Comparison of ENCODE assay signal across 26 cellular contexts in genomic region chr6:111297776-111298175, GRCh38.
"Had no signal": no experiment of that assay in that cellular context is flagged by ENCODE, and none has a peak within 500 bp of the region (broad histone marks: within the 10 kb centered on the region; RNA-seq: fewer than 3 reads in every experiment).

No MANE protein-coding gene starts in this region.

- H3K27me3 ChIP-seq: esophagus muscularis mucosa, heart right ventricle, left lung had no signal

- DNase-seq: activated CD4-positive, alpha-beta T cell treated with anti-CD3 and anti-CD28 coated beads for 4 hours; activated CD4-positive, alpha-beta T cell treated with anti-CD3 and anti-CD28 coated beads, Interleukin-2, amount 50 U/mL, for 4 hours; activated CD4-positive, CD25-positive, alpha-beta regulatory T cell; activated CD8-positive, alpha-beta memory T cell treated with anti-CD3 and anti-CD28 coated beads for 24 hours; activated gamma-delta T cell; activated naive CD4-positive, alpha-beta T cell treated with anti-CD3 and anti-CD28 coated beads, Interleukin-2, amount 10 ng/mL, durations not matched to agents 7 days and 5 days; activated T-cell treated with anti-CD3 and anti-CD28 coated beads, Interleukin-2, amount 50 U/mL, for 1 hour; amniotic stem cell; central memory CD4-positive, alpha-beta T cell; foreskin melanocyte; heart right ventricle; left lung; lower lobe of right lung; mesendoderm; posterior cingulate gyrus; right cardiac atrium; stimulated activated CD4-positive, alpha-beta T cell treated with anti-CD3 and anti-CD28 coated beads, Interleukin-2, amount 100 ng/mL, for 48 hours; SW 1271; T-helper 2 cell; trophoblast cell had no signal

- ATAC-seq: heart right ventricle; left lung; lower lobe of right lung; natural killer cell treated with Interleukin-12 subunit alpha and Interleukin-12 subunit beta and Interleukin-15 and Interleukin-18, amount 100 ng/mL, for 72 hours; right cardiac atrium had no signal

- FAIRE-seq: urothelium cell line had no signal

- H3K4me3 Mint-ChIP-seq: activated naive CD4-positive, alpha-beta T cell treated with anti-CD3 and anti-CD28 coated beads, Interleukin-2, amount 10 ng/mL, durations not matched to agents 7 days and 5 days; dendritic cell treated with granulocyte-macrophage colony-stimulating factor and Interleukin-4, amounts not matched to agents 40 ng/mL and 50 ng/mL, for 4 days; natural killer cell treated with Interleukin-12 subunit alpha and Interleukin-12 subunit beta and Interleukin-15 and Interleukin-18, amount 100 ng/mL, for 72 hours; stimulated activated naive CD8-positive, alpha-beta T cell treated with anti-CD3 and anti-CD28 coated beads, Interleukin-15, Interleukin-2, amounts not matched to agents 100 ng/mL and 50 ng/mL, for 24 hours had no signal

- H3K9me3 ChIP-seq: thoracic aorta had no signal

- H3K27ac ChIP-seq: esophagus muscularis mucosa, heart right ventricle, lower lobe of right lung, thoracic aorta had no signal

- H3K4me1 ChIP-seq: left lung, lower lobe of right lung had no signal

- H3K4me3 ChIP-seq: esophagus muscularis mucosa, heart right ventricle, left lung, lower lobe of right lung, thoracic aorta had no signal

- H3K27me3 Mint-ChIP-seq: activated naive CD4-positive, alpha-beta T cell treated with anti-CD3 and anti-CD28 coated beads, Interleukin-2, amount 10 ng/mL, durations not matched to agents 7 days and 5 days; dendritic cell treated with granulocyte-macrophage colony-stimulating factor and Interleukin-4, amounts not matched to agents 40 ng/mL and 50 ng/mL, for 4 days; natural killer cell treated with Interleukin-12 subunit alpha and Interleukin-12 subunit beta and Interleukin-15 and Interleukin-18, amount 100 ng/mL, for 72 hours; stimulated activated naive CD8-positive, alpha-beta T cell treated with anti-CD3 and anti-CD28 coated beads, Interleukin-15, Interleukin-2, amounts not matched to agents 100 ng/mL and 50 ng/mL, for 24 hours had no signal

- H3K9me3 Mint-ChIP-seq: natural killer cell treated with Interleukin-12 subunit alpha and Interleukin-12 subunit beta and Interleukin-15 and Interleukin-18, amount 100 ng/mL, for 72 hours had no signal

- H3K27ac Mint-ChIP-seq: activated naive CD4-positive, alpha-beta T cell treated with anti-CD3 and anti-CD28 coated beads, Interleukin-2, amount 10 ng/mL, durations not matched to agents 7 days and 5 days; dendritic cell treated with granulocyte-macrophage colony-stimulating factor and Interleukin-4, amounts not matched to agents 40 ng/mL and 50 ng/mL, for 4 days; natural killer cell treated with Interleukin-12 subunit alpha and Interleukin-12 subunit beta and Interleukin-15 and Interleukin-18, amount 100 ng/mL, for 72 hours; stimulated activated naive CD8-positive, alpha-beta T cell treated with anti-CD3 and anti-CD28 coated beads, Interleukin-15, Interleukin-2, amounts not matched to agents 100 ng/mL and 50 ng/mL, for 24 hours had no signal
